In the genomic region with DNA sequence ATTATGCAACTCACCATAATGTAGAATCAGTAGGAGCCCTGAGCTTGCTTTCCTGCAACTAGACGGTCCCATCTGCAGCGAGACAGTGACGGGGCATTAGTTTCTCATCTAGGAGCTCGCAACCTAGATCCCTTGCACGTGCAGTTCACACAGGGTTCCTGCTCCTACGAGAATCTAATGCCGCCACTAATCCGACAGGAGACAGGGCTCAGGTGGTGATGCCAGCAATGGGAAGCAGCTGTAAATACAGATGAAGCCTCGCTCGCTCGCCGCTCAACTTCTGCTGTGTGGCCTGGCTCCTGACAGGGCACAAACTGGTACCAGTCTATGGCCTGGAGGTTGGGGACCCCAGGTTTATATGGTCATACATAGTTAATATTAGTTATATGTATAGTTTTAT, we compare ENCODE assay signal across 6 cellular contexts.
"Had no signal": no experiment of that assay in that cellular context is flagged by ENCODE, and none has a peak within 500 bp of the region (broad histone marks: within the 10 kb centered on the region; RNA-seq: fewer than 3 reads in every experiment).

No MANE protein-coding gene starts in this region.

- ATAC-seq: GM23338, K562 had no signal

- DNase-seq: H9, HCEC 1CT, IMR-90, KG1 had no signal

- H3K4me3 ChIP-seq: GM23338, K562 had no signal
